In genomic region chr11:62796281-62796680, GRCh38 we compare ENCODE assay signal across 17 cellular contexts.
"Had no signal": no experiment of that assay in that cellular context is flagged by ENCODE, and none has a peak within 500 bp of the region (broad histone marks: within the 10 kb centered on the region; RNA-seq: fewer than 3 reads in every experiment).

No MANE protein-coding gene starts in this region.

- H3K9me3 Mint-ChIP-seq: activated naive CD4-positive, alpha-beta T cell treated with anti-CD3 and anti-CD28 coated beads for 36 hours; activated T-helper 2 cell treated with anti-CD3 and anti-CD28 coated beads, Interferon-gamma antibody, Interleukin-2, Interleukin-4, amounts not matched to agents 10 μg/mL and 5 μg/mL and 100 μg/mL, durations not matched to agents 14 hours and 24 hours and 36 hours; central memory CD8-positive, alpha-beta T cell; natural killer cell; type B pancreatic cell had no signal

- H3K9me3 ChIP-seq: neutrophil, stomach had no signal

- H3K27ac ChIP-seq: coronary artery, neutrophil, parathyroid adenoma, VCaP had no signal

- H3K27me3 ChIP-seq: neutrophil, stomach had no signal

- H3K4me3 Mint-ChIP-seq: activated naive CD4-positive, alpha-beta T cell treated with anti-CD3 and anti-CD28 coated beads for 36 hours; central memory CD8-positive, alpha-beta T cell; natural killer cell; type B pancreatic cell had no signal

- H3K27me3 Mint-ChIP-seq: central memory CD8-positive, alpha-beta T cell; type B pancreatic cell had no signal

- H3K9ac ChIP-seq: parathyroid adenoma had no signal

- H3K27ac Mint-ChIP-seq: activated naive CD4-positive, alpha-beta T cell treated with anti-CD3 and anti-CD28 coated beads for 36 hours; activated T-helper 2 cell treated with anti-CD3 and anti-CD28 coated beads, Interferon-gamma antibody, Interleukin-2, Interleukin-4, amounts not matched to agents 10 μg/mL and 5 μg/mL and 100 μg/mL, durations not matched to agents 14 hours and 24 hours and 36 hours; natural killer cell; type B pancreatic cell had no signal

- ATAC-seq: left cardiac atrium, natural killer cell had no signal

- H3K4me3 ChIP-seq: coronary artery, stomach had no signal

- H2AFZ ChIP-seq: parathyroid adenoma had no signal

- DNase-seq: activated CD4-positive, alpha-beta T cell treated with anti-CD3 and anti-CD28 coated beads for 1 hour; activated naive CD4-positive, alpha-beta T cell treated with anti-CD3 and anti-CD28 coated beads for 36 hours; aorta; left cardiac atrium; mesenchymal stem cell; natural killer cell; stimulated activated CD4-positive, alpha-beta T cell treated with anti-CD3 and anti-CD28 coated beads, Interleukin-12 subunit alpha, Interleukin-12 subunit beta, amount 100 ng/mL, for 4 hours; stimulated activated CD4-positive, alpha-beta T cell treated with anti-CD3 and anti-CD28 coated beads, Interleukin-2, amount 100 ng/mL, for 24 hours; stomach; T-helper 2 cell had no signal
